Comparison of ENCODE assay signal across 22 cellular contexts in genomic region chr19:47716270-47716937, GRCh38. TPM values are rescaled to one million over a fixed set of nuclear protein-coding genes. Genes with fewer than 3 reads are reported as not detected.
A peak's percentile ranks its signal among the peaks of the same experiment; 100 is the strongest.
DNase-seq lines count a peak whose midpoint lies in the region; ATAC-seq, FAIRE-seq and TF ChIP-seq lines count a peak whose summit lies in the region.
"Had no signal": no experiment of that assay in that cellular context is flagged by ENCODE, and none has a peak within 500 bp of the region (broad histone marks: within the 10 kb centered on the region; RNA-seq: fewer than 3 reads in every experiment).

No MANE protein-coding gene starts in this region.

- POLR2A ChIA-PET in HepG2 (lab: Yijun Ruan, JAX), result interaction anchor here (0.6 to 1.4 kb wide), 2 partner anchors 29 to 37 kb away, joined by 3 to 5 read pairs; partner anchors contain the start of gene NOP53

- TF ChIP-seq RAD21 in HepG2 (CRISPR knock-in tag; IDR thresholded peaks at IDR 0.05), result no peak

- intact Hi-C loops in HepG2 (cut with micrococcal nuclease; ENCODE audit: unreplicated experiment) (no loop called here), right lobe of liver (cut with DNase I) (loop anchor here in 1 of 2 donors (10.0 kb wide), 1 partner anchor 68 kb away; no protein-coding TSS in a partner anchor), esophagus muscularis mucosa (cut with DNase I) (no loop called here), psoas muscle (cut with DNase I) (no loop called here)

- H3K79me2 ChIP-seq in HepG2 (ENCODE audit: insufficient read depth, low read length), result no peaks in the 10 kb centered on the region
- H3K79me2 ChIP-seq: parathyroid adenoma had no signal

- peaks cover 51% of the 10 kb centered on the region for H3K4me1 ChIP-seq in HepG2 (ENCODE audit: insufficient read depth, low read length)
- H3K4me1 ChIP-seq in right lobe of liver, result no peaks in the 10 kb centered on the region
- H3K4me1 ChIP-seq in esophagus muscularis mucosa, result peaks cover 63 to 84% (median 79%) of the 10 kb centered on the region in 4 donors
- H3K4me1 ChIP-seq in psoas muscle, result peaks cover 5% of the 10 kb centered on the region
- H3K4me1 ChIP-seq: parathyroid adenoma had no signal

- H3K4me3 ChIP-seq in HepG2 (replicated peaks in 1 of 3; ENCODE audit: insufficient read depth in 1 of 3, low read depth in 2 of 3, low read length in 3 of 3), result peak overlapping the region in 1 of 3 experiments; percentile 28; a peak in 1 of 6 replicates
- H3K4me3 ChIP-seq in right lobe of liver, result no peak overlapping the region
- peak overlapping the region; percentile 6 to 70 (median 22) for H3K4me3 ChIP-seq in esophagus muscularis mucosa
- H3K4me3 ChIP-seq in psoas muscle, result peak overlapping the region; percentile 66

- no peaks in the 10 kb centered on the region for H4K20me1 ChIP-seq in HepG2 (ENCODE audit: insufficient read depth, low read length)

- no peak overlapping the region for H2AFZ ChIP-seq in HepG2 (ENCODE audit: low read length)
- H2AFZ ChIP-seq: parathyroid adenoma had no signal

- peak overlapping the region; percentile 39; the same call in 1 of the 2 replicates for H3K4me2 ChIP-seq in HepG2 (ENCODE audit: low read depth, low read length)

- H3K9me3 ChIP-seq in HepG2 (ENCODE audit: low read length), result peaks cover 6% of the 10 kb centered on the region; the same call in 1 of the 2 replicates
- H3K9me3 ChIP-seq in right lobe of liver, result no peaks in the 10 kb centered on the region
- peaks cover 0 to 3% (median 0%) of the 10 kb centered on the region in 4 donors for H3K9me3 ChIP-seq in esophagus muscularis mucosa
- no peaks in the 10 kb centered on the region for H3K9me3 ChIP-seq in psoas muscle

- 14% methylated on average over 17 of the region's 32 CpGs for whole genome bisulfite sequencing in HepG2 (ENCODE audit: low lambda C conversion rate)
- 79% methylated on average over 9 of the region's 32 CpGs for WGBS in right lobe of liver (ENCODE audit: insufficient coverage, low coverage, low lambda C conversion rate, missing lambda C conversion rate)
- 69% methylated on average over 13 of the region's 32 CpGs for WGBS in esophagus muscularis mucosa
- WGBS in psoas muscle, 3 donors, result 28 to 37% (median 31%) methylated on average over 32 of the region's 32 CpGs

- CTCF ChIA-PET in HepG2 (lab: Yijun Ruan, JAX; ENCODE audit: low intra/inter-chr PET ratio, low total read pairs), result no interaction called here

- TF ChIP-seq POLR2A in HepG2 (IDR thresholded peaks at IDR 0.05; ENCODE audit: insufficient read depth in 1 of 2, low read depth in 2 of 2, low read length in 2 of 2), result no peak
- TF ChIP-seq POLR2A in right lobe of liver (IDR thresholded peaks at IDR 0.05), result no peak
- no peak for TF ChIP-seq POLR2A in esophagus muscularis mucosa (IDR thresholded peaks at IDR 0.05; ENCODE audit: low read depth)

- no TSS peak for BruUV-seq in HepG2 (replicated peaks; lab: Mats Ljungman, UMichigan)

- H3K27me3 ChIP-seq in HepG2 (ENCODE audit: control insufficient read depth in 1 of 2, insufficient read depth in 2 of 2, low read length in 2 of 2) (peaks cover 0 to 13% of the 10 kb centered on the region in 2 experiments; a peak in 4 of 5 replicates), right lobe of liver (no peaks in the 10 kb centered on the region), esophagus muscularis mucosa (no peaks in the 10 kb centered on the region), psoas muscle (ENCODE audit: insufficient read depth in 3 of 3, low read length in 2 of 3) (peaks cover 0 to 59% (median 15%) of the 10 kb centered on the region in 3 donors)

- H3K27ac ChIP-seq in HepG2 (ENCODE audit: extremely low read length, insufficient read depth, low read length) (no peak overlapping the region), right lobe of liver (no peak overlapping the region), esophagus muscularis mucosa (replicated peaks in 1 of 4) (peak overlapping the region; percentile 87 to 97 (median 97)), psoas muscle (peak overlapping the region; percentile 16)
- H3K27ac ChIP-seq: parathyroid adenoma had no signal

- no peak overlapping the region for H3K9ac ChIP-seq in HepG2 (ENCODE audit: insufficient read depth, low read depth, low read length)
- H3K9ac ChIP-seq: parathyroid adenoma had no signal

- no peak for FAIRE-seq in HepG2 (lab: Jason Lieb, UNC)
- FAIRE-seq: colon, endometrium, TTC549 had no signal

- ATAC-seq in HepG2 (peak; percentile 10; the same call in 1 of the 3 replicates), right lobe of liver (no peak), psoas muscle (no peak), GM21447 (IDR thresholded peaks at IDR 0.05; ENCODE audit: unreplicated experiment) (no peak), GM21723 (IDR thresholded peaks at IDR 0.05; ENCODE audit: unreplicated experiment) (no peak)
- ATAC-seq: left lobe of liver; stimulated activated memory B cell treated with anti-CD40 and anti-IgM and Interleukin-4, amounts not matched to agents 10 μg/mL and 1 μg/mL and 100 μg/mL, for 72 hours had no signal

- TF ChIP-seq EP300 in HepG2 (IDR thresholded peaks at IDR 0.05; ENCODE audit: low read depth in 2 of 2, low read length in 2 of 2), result no peak
- TF ChIP-seq EP300 in HepG2 (CRISPR knock-in tag; IDR thresholded peaks at IDR 0.05; ENCODE audit: borderline replicate concordance), result no peak
- TF ChIP-seq EP300 in esophagus muscularis mucosa (IDR thresholded peaks at IDR 0.05), result no peak

- H3K36me3 ChIP-seq in HepG2 (replicated peaks in 1 of 2; ENCODE audit: control insufficient read depth in 1 of 2, insufficient read depth in 2 of 2, low read length in 2 of 2), result no peaks in the 10 kb centered on the region
- no peaks in the 10 kb centered on the region for H3K36me3 ChIP-seq in right lobe of liver
- H3K36me3 ChIP-seq in esophagus muscularis mucosa, result peaks cover 8 to 20% (median 19%) of the 10 kb centered on the region in 4 donors
- peaks cover 0 to 11% of the 10 kb centered on the region in 2 donors for H3K36me3 ChIP-seq in psoas muscle (ENCODE audit: insufficient read depth in 1 of 2, low read depth in 1 of 2)

- in situ Hi-C loops in HepG2 (cut with HindIII; ENCODE audit: extremely low pct_ligation_motif_present, low pct_unique_long_range_greater_than_20kb), result no loop called here

- no peak for TF ChIP-seq CTCF in HepG2 (CRISPR knock-in tag; IDR thresholded peaks at IDR 0.05)
- no peak for TF ChIP-seq CTCF in right lobe of liver (IDR thresholded peaks at IDR 0.05)
- TF ChIP-seq CTCF in esophagus muscularis mucosa (IDR thresholded peaks at IDR 0.05), result no peak
- TF ChIP-seq CTCF in psoas muscle (IDR thresholded peaks at IDR 0.05), result no peak

- DNase-seq in HepG2 (ENCODE audit: low spot score), result no peak
- no peak for DNase-seq in right lobe of liver
- DNase-seq in esophagus muscularis mucosa (ENCODE audit: extremely low spot score), result no peak
- no peak for DNase-seq in psoas muscle
- DNase-seq in NCI-H748 (lab: John Stamatoyannopoulos, UW; ENCODE audit: unreplicated experiment), result no peak
- no peak for DNase-seq in SKM-1 treated with dmso at 0.1 percent for 144 hours (lab: John Stamatoyannopoulos, UW; ENCODE audit: unreplicated experiment)
- DNase-seq: activated CD4-positive, alpha-beta T cell treated with anti-CD3 and anti-CD28 coated beads for 4 hours; activated gamma-delta T cell treated with Interleukin-2 at 50 U/mL for 16 hours; aorta; foreskin melanocyte; HCEC 1CT; NCI-H2029; NCI-H524 treated with DMSO at 0.1 percent for 48 hours; stimulated activated CD4-positive, alpha-beta T cell treated with anti-CD3 and anti-CD28 coated beads, Interleukin-12 subunit alpha, Interleukin-12 subunit beta, amount 100 ng/mL, for 4 hours had no signal

RNA-seq across cellular contexts. Expression of gene EHD2, which starts 3.2 kb away (rescaled TPM):
- 0.08 and 0.09 TPM in 2 replicates for total RNA-seq in HepG2 (2016; rRNA removed; fragmentation: Illumina TruSeq; extraction: Trizol)
- total RNA-seq in HepG2 (2016; cell fraction: cytosol; rRNA removed; fragmentation: Illumina TruSeq; extraction: Trizol; ENCODE audit: low read depth), result not detected in 2 replicates
- total RNA-seq in HepG2 (2016; cell fraction: insoluble cytoplasmic fraction; rRNA removed; fragmentation: Illumina TruSeq; extraction: Trizol), result not detected in 2 replicates
- total RNA-seq in HepG2 (2016; cell fraction: membrane; rRNA removed; fragmentation: Illumina TruSeq; extraction: Trizol), result not detected in 2 replicates
- total RNA-seq in HepG2 (2016; cell fraction: nucleus; rRNA removed; fragmentation: Illumina TruSeq; extraction: Trizol), result not detected in 2 replicates
- polyA plus RNA-seq in HepG2 (2011; rRNA removed), result 0.28 and 0.33 TPM in 2 replicates
- 0.25 and 0.33 TPM in 2 replicates for polyA plus RNA-seq in HepG2 (2011; cell fraction: cytosol; rRNA removed)
- 1.2 and 1.3 TPM in 2 replicates for polyA plus RNA-seq in HepG2 (2011; cell fraction: nucleus; rRNA removed)
- 0.37 and 0.80 TPM in 2 replicates for polyA plus RNA-seq in HepG2 (2012)
- not detected in 2 replicates for polyA plus RNA-seq in HepG2 (2016; cell fraction: cytosol; fragmentation: Illumina TruSeq; extraction: Trizol; ENCODE audit: low read depth)
- polyA plus RNA-seq in HepG2 (2016; cell fraction: insoluble cytoplasmic fraction; fragmentation: Illumina TruSeq; extraction: Trizol; ENCODE audit: low read depth), result 0.05 TPM in 1 of 2 replicates, not detected in the other
- not detected in 2 replicates for polyA plus RNA-seq in HepG2 (2016; cell fraction: membrane; fragmentation: Illumina TruSeq; extraction: Trizol; ENCODE audit: low read depth)
- polyA plus RNA-seq in HepG2 (2016; cell fraction: nucleus; fragmentation: Illumina TruSeq; extraction: Trizol; ENCODE audit: insufficient read depth, low read depth), result not detected in 2 replicates
- polyA minus RNA-seq in HepG2 (2011; rRNA and poly(A)+ RNA removed; ENCODE audit: low replicate concordance), result 0.46 and 5.6 TPM in 2 replicates
- 0.53 and 1.3 TPM in 2 replicates for polyA minus RNA-seq in HepG2 (2011; cell fraction: cytosol; rRNA and poly(A)+ RNA removed)
- polyA minus RNA-seq in HepG2 (2011; cell fraction: nucleus; rRNA and poly(A)+ RNA removed), result 0.26 and 0.87 TPM in 2 replicates
- 10 to 100 TPM in 3 of 6 experiments, 1 to 10 TPM in 3; 3.6 to 20.2 (median 12.8) TPM for total RNA-seq in right lobe of liver
- total RNA-seq in esophagus muscularis mucosa, result 100 to 1,000 TPM; 154 to 444 (median 250) TPM
- total RNA-seq in psoas muscle, result 10 to 100 TPM; 27.8 to 46.3 (median 31.7) TPM
- polyA plus RNA-seq in psoas muscle, result 10 to 100 TPM; 14.7 to 25.1 (median 19.5) TPM

RNA-seq across cellular contexts. Expression of gene NOP53, which starts 28.9 kb away (rescaled TPM):
- total RNA-seq in HepG2 (2016; rRNA removed; fragmentation: Illumina TruSeq; extraction: Trizol) (44.2 and 53.9 TPM in 2 replicates), right lobe of liver (100 to 1,000 TPM in 1 of 6 experiments, 10 to 100 TPM in 5; 73.6 to 105 (median 79.4) TPM), esophagus muscularis mucosa (100 to 1,000 TPM; 350 to 500 (median 454) TPM), psoas muscle (100 to 1,000 TPM in 3 of 4 donors, 10 to 100 TPM in 1; 96.3 to 166 (median 127) TPM)
- 107 and 126 TPM in 2 replicates for total RNA-seq in HepG2 (2016; cell fraction: cytosol; rRNA removed; fragmentation: Illumina TruSeq; extraction: Trizol; ENCODE audit: low read depth)
- total RNA-seq in HepG2 (2016; cell fraction: insoluble cytoplasmic fraction; rRNA removed; fragmentation: Illumina TruSeq; extraction: Trizol), result 45.6 and 56.7 TPM in 2 replicates
- 135 and 149 TPM in 2 replicates for total RNA-seq in HepG2 (2016; cell fraction: membrane; rRNA removed; fragmentation: Illumina TruSeq; extraction: Trizol)
- total RNA-seq in HepG2 (2016; cell fraction: nucleus; rRNA removed; fragmentation: Illumina TruSeq; extraction: Trizol), result 47.1 and 55.4 TPM in 2 replicates
- polyA plus RNA-seq in HepG2 (2011; rRNA removed) (137 and 141 TPM in 2 replicates), psoas muscle (100 to 1,000 TPM; 247 to 268 (median 257) TPM)
- polyA plus RNA-seq in HepG2 (2011; cell fraction: cytosol; rRNA removed), result 112 and 146 TPM in 2 replicates
- polyA plus RNA-seq in HepG2 (2011; cell fraction: nucleus; rRNA removed), result 144 and 157 TPM in 2 replicates
- 184 and 186 TPM in 2 replicates for polyA plus RNA-seq in HepG2 (2012)
- polyA plus RNA-seq in HepG2 (2016; cell fraction: cytosol; fragmentation: Illumina TruSeq; extraction: Trizol; ENCODE audit: low read depth), result 140 and 165 TPM in 2 replicates
- 95.8 and 96.6 TPM in 2 replicates for polyA plus RNA-seq in HepG2 (2016; cell fraction: insoluble cytoplasmic fraction; fragmentation: Illumina TruSeq; extraction: Trizol; ENCODE audit: low read depth)
- 223 and 257 TPM in 2 replicates for polyA plus RNA-seq in HepG2 (2016; cell fraction: membrane; fragmentation: Illumina TruSeq; extraction: Trizol; ENCODE audit: low read depth)
- 129 and 142 TPM in 2 replicates for polyA plus RNA-seq in HepG2 (2016; cell fraction: nucleus; fragmentation: Illumina TruSeq; extraction: Trizol; ENCODE audit: insufficient read depth, low read depth)
- 51.2 and 58.9 TPM in 2 replicates for polyA minus RNA-seq in HepG2 (2011; rRNA and poly(A)+ RNA removed; ENCODE audit: low replicate concordance)
- 55.2 and 56.4 TPM in 2 replicates for polyA minus RNA-seq in HepG2 (2011; cell fraction: cytosol; rRNA and poly(A)+ RNA removed)
- polyA minus RNA-seq in HepG2 (2011; cell fraction: nucleus; rRNA and poly(A)+ RNA removed), result 36.2 and 36.4 TPM in 2 replicates

Comparison
In these comparisons a context has a peak if more than half of its experiments do, and no peak if none do; other contexts are left out.
1. RNA of gene EHD2, which starts 3.2 kb away (total RNA-seq): 154 to 444 TPM in esophagus muscularis mucosa, 27.8 to 46.3 TPM in psoas muscle and 3.6 to 20.2 TPM in right lobe of liver; 0.08 to 0.09 TPM in HepG2; every median in the first group is over 4 times any median in the second.
2. H3K27ac ChIP-seq: peak in esophagus muscularis mucosa (4 of 4) and psoas muscle (single experiment); none in HepG2 (single experiment) and right lobe of liver (0 of 3).
3. H3K4me3 ChIP-seq: peak in esophagus muscularis mucosa (4 of 4) and psoas muscle (single experiment); none in right lobe of liver (0 of 3).